30 cellular contexts compared by ENCODE assay signal in genomic region chrX:68839771-68840170, GRCh38.
"Had no signal": no experiment of that assay in that cellular context is flagged by ENCODE, and none has a peak within 500 bp of the region (broad histone marks: within the 10 kb centered on the region; RNA-seq: fewer than 3 reads in every experiment).

No MANE protein-coding gene starts in this region.

- H3K9me3 ChIP-seq: Peyer's patch, SJCRH30 had no signal

- H3K27me3 ChIP-seq: Peyer's patch, SJCRH30 had no signal

- H3K4me1 ChIP-seq: SJCRH30 had no signal

- H3K27me3 Mint-ChIP-seq: activated CD4-positive, alpha-beta T cell treated with anti-CD3 and anti-CD28 coated beads, Interleukin-2, amount 10 ng/mL, durations not matched to agents 24 days and 14 days; activated CD8-positive, alpha-beta T cell treated with anti-CD3 and anti-CD28 coated beads for 36 hours; activated naive CD8-positive, alpha-beta T cell treated with anti-CD3 and anti-CD28 coated beads for 36 hours; activated T-helper 17 cell treated with anti-CD3 and anti-CD28 coated beads, Interleukin-2, amount 50 U/mL, for 72 hours had no signal

- ATAC-seq: activated CD8-positive, alpha-beta T cell treated with anti-CD3 and anti-CD28 coated beads for 36 hours; activated T-cell treated with anti-CD3 and anti-CD28 coated beads, Interleukin-2, amount 50 U/mL, for 72 hours; activated T-helper 17 cell treated with anti-CD3 and anti-CD28 coated beads, Interleukin-2, amount 50 U/mL, for 72 hours; PC-3 had no signal

- H3K4me1 Mint-ChIP-seq: activated CD4-positive, alpha-beta T cell treated with anti-CD3 and anti-CD28 coated beads, Interleukin-2, amount 10 ng/mL, durations not matched to agents 24 days and 14 days; activated naive CD8-positive, alpha-beta T cell treated with anti-CD3 and anti-CD28 coated beads for 36 hours had no signal

- H3K9me3 Mint-ChIP-seq: activated CD4-positive, alpha-beta T cell treated with anti-CD3 and anti-CD28 coated beads, Interleukin-2, amount 10 ng/mL, durations not matched to agents 24 days and 14 days; activated CD8-positive, alpha-beta T cell treated with anti-CD3 and anti-CD28 coated beads for 36 hours; activated naive CD8-positive, alpha-beta T cell treated with anti-CD3 and anti-CD28 coated beads for 36 hours; activated T-cell treated with anti-CD3 and anti-CD28 coated beads, Interleukin-2, amount 50 U/mL, for 72 hours; activated T-helper 17 cell treated with anti-CD3 and anti-CD28 coated beads, Interleukin-2, amount 50 U/mL, for 72 hours had no signal

- H3K36me3 ChIP-seq: SJCRH30 had no signal

- H3K27ac ChIP-seq: KMS-11, SJCRH30, SK-N-MC had no signal

- H3K9ac ChIP-seq: KMS-11 had no signal

- DNase-seq: activated CD4-positive, alpha-beta T cell treated with anti-CD3 and anti-CD28 coated beads, Interleukin-2, amount 10 ng/mL, durations not matched to agents 24 days and 14 days; activated CD4-positive, alpha-beta T cell treated with anti-CD3 and anti-CD28 coated beads, Interleukin-2, amount 50 U/mL, for 4 hours; activated CD8-positive, alpha-beta T cell treated with anti-CD3 and anti-CD28 coated beads for 36 hours; activated effector memory CD4-positive, alpha-beta T cell treated with anti-CD3 and anti-CD28 coated beads, Interleukin-2, amount 50 U/mL, for 16 hours; activated naive CD4-positive, alpha-beta T cell; activated naive CD4-positive, alpha-beta T cell treated with anti-CD3 and anti-CD28 coated beads, Interleukin-2, amount 50 U/mL, for 16 hours; activated naive CD8-positive, alpha-beta T cell treated with anti-CD3 and anti-CD28 coated beads for 36 hours; activated T-cell treated with anti-CD3 and anti-CD28 coated beads, Interleukin-2, amount 50 U/mL, for 72 hours; amniotic stem cell; MM.1S; MV-4-11; NCI-H1092 treated with DMSO at 0.1 percent for 48 hours; NCI-H1417; NCI-H146; NCI-H187; NCI-H2029 treated with DMSO at 0.1 percent for 48 hours; NCI-H2107; NCI-H2171; NCI-H510A; NCI-H526; NCI-H748 treated with DMSO at 0.1 percent for 48 hours; NK-92 treated with Interleukin-12 subunit alpha and Interleukin-12 subunit beta, amount 100 ng/mL, for 24 hours; PC-3; SHP77; SJCRH30; T1000 had no signal

- H3K4me2 ChIP-seq: KMS-11 had no signal

- H3K4me3 Mint-ChIP-seq: activated CD4-positive, alpha-beta T cell treated with anti-CD3 and anti-CD28 coated beads, Interleukin-2, amount 10 ng/mL, durations not matched to agents 24 days and 14 days; activated CD8-positive, alpha-beta T cell treated with anti-CD3 and anti-CD28 coated beads for 36 hours; activated naive CD8-positive, alpha-beta T cell treated with anti-CD3 and anti-CD28 coated beads for 36 hours; activated T-cell treated with anti-CD3 and anti-CD28 coated beads, Interleukin-2, amount 50 U/mL, for 72 hours; activated T-helper 17 cell treated with anti-CD3 and anti-CD28 coated beads, Interleukin-2, amount 50 U/mL, for 72 hours had no signal

- H3K36me3 Mint-ChIP-seq: activated naive CD8-positive, alpha-beta T cell treated with anti-CD3 and anti-CD28 coated beads for 36 hours had no signal

- H3K27ac Mint-ChIP-seq: activated CD4-positive, alpha-beta T cell treated with anti-CD3 and anti-CD28 coated beads, Interleukin-2, amount 10 ng/mL, durations not matched to agents 24 days and 14 days; activated CD8-positive, alpha-beta T cell treated with anti-CD3 and anti-CD28 coated beads for 36 hours; activated naive CD8-positive, alpha-beta T cell treated with anti-CD3 and anti-CD28 coated beads for 36 hours; activated T-cell treated with anti-CD3 and anti-CD28 coated beads, Interleukin-2, amount 50 U/mL, for 72 hours; activated T-helper 17 cell treated with anti-CD3 and anti-CD28 coated beads, Interleukin-2, amount 50 U/mL, for 72 hours had no signal

- H3K4me3 ChIP-seq: Peyer's patch, SJCRH30, SK-N-MC had no signal
